Comparison of ENCODE assay signal across 8 cellular contexts in the genomic region with DNA sequence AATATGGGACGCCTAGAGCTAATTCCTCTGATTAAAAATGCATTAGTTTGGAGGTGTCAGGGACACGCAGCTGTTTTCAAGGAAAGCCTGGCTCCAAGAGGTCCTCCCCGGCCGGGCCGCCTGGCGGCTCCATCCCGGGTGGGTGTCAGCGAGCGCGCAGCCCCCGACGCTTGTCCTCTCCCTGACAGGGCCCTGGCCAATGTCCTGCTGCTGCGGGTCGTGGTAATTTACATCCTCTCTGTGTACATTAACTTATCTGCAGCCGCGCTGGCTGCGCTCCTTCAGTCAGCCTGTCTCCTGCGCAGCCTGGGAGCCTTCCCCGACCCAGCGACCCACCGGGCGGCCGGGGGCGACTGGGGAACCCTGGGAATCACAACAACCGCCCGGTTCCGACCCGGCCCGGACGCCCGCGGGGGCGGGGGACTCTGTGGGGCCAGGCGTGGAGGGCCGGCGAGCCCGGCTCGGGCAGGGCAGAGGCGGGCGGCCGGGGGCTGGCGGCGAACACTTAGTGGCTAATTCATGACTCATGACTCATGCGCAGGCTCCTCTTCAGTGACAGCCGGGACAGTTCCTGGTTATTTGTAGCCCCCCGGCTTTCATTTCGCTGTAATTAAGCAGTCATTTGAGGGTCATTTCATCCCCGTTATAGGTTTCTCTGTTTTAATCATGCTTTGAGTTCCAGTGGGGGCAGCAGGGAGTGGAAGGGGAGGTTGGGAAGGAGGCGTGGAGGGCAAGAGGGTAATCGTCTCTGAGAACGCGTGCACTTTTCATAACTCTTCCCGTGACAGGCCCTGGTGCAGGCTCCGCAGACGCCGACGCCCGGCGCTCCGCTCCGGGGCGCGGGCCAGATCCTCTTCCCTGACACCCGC.
A peak's percentile ranks its signal among the peaks of the same experiment; 100 is the strongest.
DNase-seq lines count a peak whose midpoint lies in the region; ATAC-seq and TF ChIP-seq lines count a peak whose summit lies in the region.

No MANE protein-coding gene starts in this region.

- H4K91ac ChIP-seq in neuronal stem cell (ENCODE audit: low read depth, low read length, poor library complexity): no peak overlapping the region

- peaks cover 55% of the 10 kb centered on the region for H3K27me3 Mint-ChIP-seq in activated CD8-positive, alpha-beta memory T cell treated with anti-CD3 and anti-CD28 coated beads, Interleukin-2, amount 10 ng/mL, durations not matched to agents 7 days and 5 days

- H3K27me3 ChIP-seq in HUES6 (ENCODE audit: control insufficient read depth, insufficient read depth, low read length): peaks cover 58% of the 10 kb centered on the region
- H3K27me3 ChIP-seq in neuronal stem cell (ENCODE audit: control insufficient read depth in 3 of 3, insufficient read depth in 3 of 3, low read depth in 1 of 3, low read length in 3 of 3): peaks cover 2 to 51% (median 23%) of the 10 kb centered on the region in 3 experiments

- H3K4me3 ChIP-seq in AG09309 (ENCODE audit: control insufficient read depth, low read depth, low read length) (peak overlapping the region; percentile 42), HUES6 (ENCODE audit: low read depth, low read length) (peak overlapping the region; percentile 72), neuronal stem cell (ENCODE audit: low read length in 2 of 2) (peak overlapping the region; percentile 34 to 80)

- no peak overlapping the region for H2BK15ac ChIP-seq in neuronal stem cell (ENCODE audit: low read length)

- H3K4ac ChIP-seq in neuronal stem cell (ENCODE audit: low read length): no peak overlapping the region

- H3K27ac ChIP-seq in HUES6 (ENCODE audit: low read depth, low read length) (no peak overlapping the region), neuronal stem cell (replicated peaks; ENCODE audit: low read length) (no peak overlapping the region)

- H3K14ac ChIP-seq in neuronal stem cell (ENCODE audit: low read length): no peak overlapping the region

- no CpG with 5 or more reads among the region's 64 CpGs for WGBS in neuronal stem cell (ENCODE audit: extremely low coverage in 2 of 2, insufficient read length in 2 of 2, insufficient replicate concordance in 1 of 2), 2 donors

- H3K4me2 ChIP-seq in neuronal stem cell (ENCODE audit: insufficient read depth, low read length, poor library complexity, severe bottlenecking): peak overlapping the region; percentile 91

- peak; percentile 45 for ATAC-seq in activated CD8-positive, alpha-beta memory T cell treated with anti-CD3 and anti-CD28 coated beads, Interleukin-2, amount 10 ng/mL, durations not matched to agents 7 days and 5 days
- ATAC-seq in HG03196 (IDR thresholded peaks at IDR 0.05; ENCODE audit: unreplicated experiment) (no peak), HG02610 (IDR thresholded peaks at IDR 0.05; ENCODE audit: unreplicated experiment) (no peak)

- no peak overlapping the region for H2BK12ac ChIP-seq in neuronal stem cell (ENCODE audit: low read length)

- H3K36me3 ChIP-seq in HUES6 (ENCODE audit: control insufficient read depth, insufficient read depth, low read length): no peaks in the 10 kb centered on the region
- no peaks in the 10 kb centered on the region for H3K36me3 ChIP-seq in neuronal stem cell (replicated peaks in 1 of 2; ENCODE audit: control insufficient read depth in 2 of 2, insufficient read depth in 2 of 2, low read length in 2 of 2)

- H3K18ac ChIP-seq in neuronal stem cell (ENCODE audit: low read length): peak overlapping the region; percentile 52

- H2AFZ ChIP-seq in neuronal stem cell (ENCODE audit: low read length): peak overlapping the region; percentile 95

- H3K36me3 Mint-ChIP-seq in activated CD8-positive, alpha-beta memory T cell treated with anti-CD3 and anti-CD28 coated beads, Interleukin-2, amount 10 ng/mL, durations not matched to agents 7 days and 5 days: peaks cover 2% of the 10 kb centered on the region

- no peak overlapping the region for H2AK5ac ChIP-seq in neuronal stem cell (ENCODE audit: low read depth, low read length)

- DNase-seq in AG09309 (ENCODE audit: low read depth) (no peak), glomerular visceral epithelial cell (ENCODE audit: extremely low spot score) (peak; percentile 66), neuronal stem cell (ENCODE audit: low spot score) (peak; percentile 48), UCSD-AML1 (lab: John Stamatoyannopoulos, UW; ENCODE audit: unreplicated experiment) (no peak)
- DNase-seq in activated CD8-positive, alpha-beta memory T cell treated with anti-CD3 and anti-CD28 coated beads, Interleukin-2, amount 10 ng/mL, durations not matched to agents 7 days and 5 days: no peak

- H3K9ac ChIP-seq in HUES6 (ENCODE audit: low read length): peak overlapping the region; percentile 57
- H3K9ac ChIP-seq in neuronal stem cell (ENCODE audit: low read depth, low read length, poor library complexity): no peak overlapping the region

- H3K4me1 ChIP-seq in HUES6 (ENCODE audit: control insufficient read depth, insufficient read depth, low read length): peaks cover 27% of the 10 kb centered on the region
- H3K4me1 ChIP-seq in neuronal stem cell (ENCODE audit: control insufficient read depth in 2 of 2, insufficient read depth in 1 of 2, low read depth in 1 of 2, low read length in 2 of 2): peaks cover 4 to 5% of the 10 kb centered on the region in 2 donors

- CTCF ChIA-PET in activated CD8-positive, alpha-beta memory T cell treated with anti-CD3 and anti-CD28 coated beads, Interleukin-2, amount 10 ng/mL, durations not matched to agents 7 days and 5 days (lab: Charles Lee): no interaction called here

- H3K23ac ChIP-seq in neuronal stem cell (ENCODE audit: low read depth, low read length, poor library complexity): no peak overlapping the region

- H2BK120ac ChIP-seq in neuronal stem cell (ENCODE audit: low read depth, low read length): no peak overlapping the region

- no peaks in the 10 kb centered on the region for H3K9me3 ChIP-seq in HUES6 (ENCODE audit: control insufficient read depth, insufficient read depth, low read depth, low read length)
- H3K9me3 ChIP-seq in neuronal stem cell (replicated peaks in 1 of 2; ENCODE audit: control insufficient read depth in 2 of 2, insufficient read depth in 1 of 2, low read depth in 1 of 2, low read length in 2 of 2): no peaks in the 10 kb centered on the region

- H3K27ac Mint-ChIP-seq in activated CD8-positive, alpha-beta memory T cell treated with anti-CD3 and anti-CD28 coated beads, Interleukin-2, amount 10 ng/mL, durations not matched to agents 7 days and 5 days: no peak overlapping the region

- H3K4me1 Mint-ChIP-seq in activated CD8-positive, alpha-beta memory T cell treated with anti-CD3 and anti-CD28 coated beads, Interleukin-2, amount 10 ng/mL, durations not matched to agents 7 days and 5 days: peaks cover 6% of the 10 kb centered on the region

- no peak overlapping the region for H4K8ac ChIP-seq in neuronal stem cell (ENCODE audit: low read depth, low read length)

- peak overlapping the region; percentile 40 for H3K4me3 Mint-ChIP-seq in activated CD8-positive, alpha-beta memory T cell treated with anti-CD3 and anti-CD28 coated beads, Interleukin-2, amount 10 ng/mL, durations not matched to agents 7 days and 5 days

- peak; percentile 41 for TF ChIP-seq CTCF in AG09309 (IDR thresholded peaks at IDR 0.05; ENCODE audit: control insufficient read depth, insufficient read depth, low read depth, low read length, missing control alignments)

- H2BK5ac ChIP-seq in neuronal stem cell (ENCODE audit: low read length): no peak overlapping the region

- no peaks in the 10 kb centered on the region for H3K9me3 Mint-ChIP-seq in activated CD8-positive, alpha-beta memory T cell treated with anti-CD3 and anti-CD28 coated beads, Interleukin-2, amount 10 ng/mL, durations not matched to agents 7 days and 5 days (ENCODE audit: low read depth)

- H3K79me1 ChIP-seq in neuronal stem cell (ENCODE audit: low read depth, low read length): no peaks in the 10 kb centered on the region

Comparison
In these comparisons a context has a peak if more than half of its experiments do, and no peak if none do; other contexts are left out.
1. DNase-seq: peak in glomerular visceral epithelial cell (single experiment) and neuronal stem cell (single experiment); none in AG09309 (single experiment), activated CD8-positive, alpha-beta memory T cell treated with anti-CD3 and anti-CD28 coated beads, Interleukin-2, amount 10 ng/mL, durations not matched to agents 7 days and 5 days (single experiment) and UCSD-AML1 (single experiment).
2. Peak in every context shown above with its lines, with median percentiles within 50 percentile points of each other: H3K4me3 ChIP-seq.